10 cellular contexts compared by ENCODE assay signal in the genomic region with DNA sequence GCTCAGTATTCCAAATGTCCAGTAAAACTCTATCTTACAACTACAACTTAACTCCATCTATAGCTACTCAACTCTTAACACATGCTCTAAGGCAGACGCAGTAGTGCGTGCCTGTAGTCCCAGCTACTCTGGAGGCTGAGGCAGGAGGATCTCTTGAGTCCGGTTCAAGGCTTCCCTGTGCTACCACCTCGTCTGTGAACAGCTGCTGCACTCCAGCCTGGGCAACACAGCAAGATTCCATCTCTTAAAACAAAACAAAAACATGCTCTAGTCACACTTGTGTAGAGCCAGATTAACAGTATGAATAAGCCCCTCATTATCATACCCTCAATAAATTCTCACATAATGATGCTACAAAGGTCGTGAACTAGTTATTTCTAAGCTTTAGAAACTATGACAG. TPM values are rescaled to one million over a fixed set of nuclear protein-coding genes. Genes with fewer than 3 reads are reported as not detected.
DNase-seq lines count a peak whose midpoint lies in the region; ATAC-seq and TF ChIP-seq lines count a peak whose summit lies in the region.
"Had no signal": no experiment of that assay in that cellular context is flagged by ENCODE, and none has a peak within 500 bp of the region (broad histone marks: within the 10 kb centered on the region; RNA-seq: fewer than 3 reads in every experiment).

No MANE protein-coding gene starts in this region.

- H3K27ac Mint-ChIP-seq in activated naive CD4-positive, alpha-beta T cell treated with anti-CD3 and anti-CD28 coated beads, Interleukin-2, amount 10 ng/mL, durations not matched to agents 7 days and 5 days = peak overlapping the region; percentile 96
- peak overlapping the region; percentile 52 for H3K27ac Mint-ChIP-seq in activated CD4-positive, alpha-beta memory T cell treated with anti-CD3 and anti-CD28 coated beads for 36 hours
- peak overlapping the region in 1 of 2 donors; percentile 66 for H3K27ac Mint-ChIP-seq in stimulated activated naive CD8-positive, alpha-beta T cell treated with anti-CD3 and anti-CD28 coated beads, Interleukin-15, amount 100 ng/mL, for 72 hours

- no peak for ATAC-seq in lower lobe of right lung
- no peak for ATAC-seq in stimulated activated naive CD8-positive, alpha-beta T cell treated with anti-CD3 and anti-CD28 coated beads, Interleukin-15, amount 100 ng/mL, for 72 hours
- ATAC-seq: esophagus mucosa had no signal

- CTCF ChIA-PET in activated naive CD4-positive, alpha-beta T cell treated with anti-CD3 and anti-CD28 coated beads, Interleukin-2, amount 10 ng/mL, durations not matched to agents 7 days and 5 days (lab: Charles Lee) = interaction anchor here (0.6 to 1.2 kb wide), 3 partner anchors 9 to 67 kb away, joined by 3 to 4 read pairs (median 3); no protein-coding TSS in a partner anchor
- CTCF ChIA-PET in activated CD4-positive, alpha-beta memory T cell treated with anti-CD3 and anti-CD28 coated beads for 36 hours (lab: Charles Lee) = interaction anchor here (0.9 to 1.9 kb wide), 3 partner anchors 32 to 216 kb away, joined by 4 to 6 read pairs (median 4); no protein-coding TSS in a partner anchor

- TF ChIP-seq CTCF in lower lobe of right lung (IDR thresholded peaks at IDR 0.05) = no peak

- peaks cover 50% of the 10 kb centered on the region for H3K4me1 Mint-ChIP-seq in activated naive CD4-positive, alpha-beta T cell treated with anti-CD3 and anti-CD28 coated beads, Interleukin-2, amount 10 ng/mL, durations not matched to agents 7 days and 5 days
- peaks cover 46% of the 10 kb centered on the region for H3K4me1 Mint-ChIP-seq in activated CD4-positive, alpha-beta memory T cell treated with anti-CD3 and anti-CD28 coated beads for 36 hours (ENCODE audit: low read depth)
- peaks cover 67% of the 10 kb centered on the region for H3K4me1 Mint-ChIP-seq in stimulated activated naive CD8-positive, alpha-beta T cell treated with anti-CD3 and anti-CD28 coated beads, Interleukin-15, amount 100 ng/mL, for 72 hours

- no peaks in the 10 kb centered on the region for H3K27me3 ChIP-seq in lower lobe of right lung (ENCODE audit: low read depth)
- H3K27me3 ChIP-seq: ascending aorta had no signal

- H3K4me1 ChIP-seq in lower lobe of right lung = peaks cover 56% of the 10 kb centered on the region

- peak overlapping the region; percentile 98 for H3K4me3 Mint-ChIP-seq in activated naive CD4-positive, alpha-beta T cell treated with anti-CD3 and anti-CD28 coated beads, Interleukin-2, amount 10 ng/mL, durations not matched to agents 7 days and 5 days
- peak overlapping the region; percentile 90 for H3K4me3 Mint-ChIP-seq in activated CD4-positive, alpha-beta memory T cell treated with anti-CD3 and anti-CD28 coated beads for 36 hours
- H3K4me3 Mint-ChIP-seq in stimulated activated naive CD8-positive, alpha-beta T cell treated with anti-CD3 and anti-CD28 coated beads, Interleukin-15, amount 100 ng/mL, for 72 hours = peak overlapping the region; percentile 71 to 98

- POLR2A ChIA-PET in activated CD4-positive, alpha-beta memory T cell treated with anti-CD3 and anti-CD28 coated beads for 36 hours (lab: Charles Lee) = interaction anchor here (0.8 kb wide), 1 partner anchor 39 kb away, joined by 3 read pairs; a partner anchor contains a TSS

- H3K9me3 Mint-ChIP-seq in activated naive CD4-positive, alpha-beta T cell treated with anti-CD3 and anti-CD28 coated beads, Interleukin-2, amount 10 ng/mL, durations not matched to agents 7 days and 5 days = no peaks in the 10 kb centered on the region
- H3K9me3 Mint-ChIP-seq in activated CD4-positive, alpha-beta memory T cell treated with anti-CD3 and anti-CD28 coated beads for 36 hours = no peaks in the 10 kb centered on the region
- no peaks in the 10 kb centered on the region for H3K9me3 Mint-ChIP-seq in stimulated activated naive CD8-positive, alpha-beta T cell treated with anti-CD3 and anti-CD28 coated beads, Interleukin-15, amount 100 ng/mL, for 72 hours

- H3K36me3 Mint-ChIP-seq in activated naive CD4-positive, alpha-beta T cell treated with anti-CD3 and anti-CD28 coated beads, Interleukin-2, amount 10 ng/mL, durations not matched to agents 7 days and 5 days = peaks cover 45% of the 10 kb centered on the region
- H3K36me3 Mint-ChIP-seq in activated CD4-positive, alpha-beta memory T cell treated with anti-CD3 and anti-CD28 coated beads for 36 hours = peaks cover 50% of the 10 kb centered on the region

- DNase-seq in activated naive CD4-positive, alpha-beta T cell treated with anti-CD3 and anti-CD28 coated beads, Interleukin-2, amount 10 ng/mL, durations not matched to agents 7 days and 5 days = no peak
- no peak for DNase-seq in activated naive CD4-positive, alpha-beta T cell treated with anti-CD3 and anti-CD28 coated beads, Interleukin-2, amount 50 U/mL, for 16 hours
- no peak for DNase-seq in activated CD4-positive, alpha-beta memory T cell treated with anti-CD3 and anti-CD28 coated beads for 36 hours
- DNase-seq in lower lobe of right lung = peak; percentile 13
- DNase-seq in stimulated activated naive CD8-positive, alpha-beta T cell treated with anti-CD3 and anti-CD28 coated beads, Interleukin-15, amount 100 ng/mL, for 72 hours = no peak
- DNase-seq in AML-193 (lab: John Stamatoyannopoulos, UW) = no peak
- no peak for DNase-seq in GDM1 (lab: John Stamatoyannopoulos, UW)
- no peak for DNase-seq in CD1c-positive myeloid dendritic cell (ENCODE audit: extremely low spot score)

- H3K9me3 ChIP-seq in lower lobe of right lung = no peaks in the 10 kb centered on the region
- H3K9me3 ChIP-seq: ascending aorta had no signal

- peaks cover 43% of the 10 kb centered on the region for H3K36me3 ChIP-seq in lower lobe of right lung

- no peaks in the 10 kb centered on the region for H3K27me3 Mint-ChIP-seq in activated naive CD4-positive, alpha-beta T cell treated with anti-CD3 and anti-CD28 coated beads, Interleukin-2, amount 10 ng/mL, durations not matched to agents 7 days and 5 days
- H3K27me3 Mint-ChIP-seq in activated CD4-positive, alpha-beta memory T cell treated with anti-CD3 and anti-CD28 coated beads for 36 hours = no peaks in the 10 kb centered on the region
- H3K27me3 Mint-ChIP-seq in stimulated activated naive CD8-positive, alpha-beta T cell treated with anti-CD3 and anti-CD28 coated beads, Interleukin-15, amount 100 ng/mL, for 72 hours = no peaks in the 10 kb centered on the region

- H3K4me3 ChIP-seq in lower lobe of right lung = peak overlapping the region; percentile 87

- intact Hi-C loops in activated CD4-positive, alpha-beta memory T cell treated with anti-CD3 and anti-CD28 coated beads for 36 hours (cut with micrococcal nuclease) = no loop called here
- intact Hi-C loops in lower lobe of right lung (cut with DNase I) = no loop called here

- H3K27ac ChIP-seq in lower lobe of right lung = no peak overlapping the region
- H3K27ac ChIP-seq: ascending aorta had no signal

RNA-seq across cellular contexts. Expression of a gene that starts 3.6 kb away (rescaled TPM):
- 10 to 100 TPM; 82.3 to 83.8 TPM for total RNA-seq in activated CD4-positive, alpha-beta memory T cell treated with anti-CD3 and anti-CD28 coated beads for 36 hours
- 56.0 TPM for total RNA-seq in lower lobe of right lung

RNA-seq across cellular contexts. Expression of a gene that starts 39.0 kb away (rescaled TPM):
- total RNA-seq in activated CD4-positive, alpha-beta memory T cell treated with anti-CD3 and anti-CD28 coated beads for 36 hours = 10 to 100 TPM; 48.0 to 50.3 TPM
- 52.8 TPM for total RNA-seq in lower lobe of right lung

RNA-seq across cellular contexts. Expression of a gene that starts 59.9 kb away (rescaled TPM):
- 10 to 100 TPM; 23.0 to 25.3 TPM for total RNA-seq in activated CD4-positive, alpha-beta memory T cell treated with anti-CD3 and anti-CD28 coated beads for 36 hours
- total RNA-seq in lower lobe of right lung = 27.9 TPM
